8 cellular contexts compared by ENCODE assay signal in the genomic region with DNA sequence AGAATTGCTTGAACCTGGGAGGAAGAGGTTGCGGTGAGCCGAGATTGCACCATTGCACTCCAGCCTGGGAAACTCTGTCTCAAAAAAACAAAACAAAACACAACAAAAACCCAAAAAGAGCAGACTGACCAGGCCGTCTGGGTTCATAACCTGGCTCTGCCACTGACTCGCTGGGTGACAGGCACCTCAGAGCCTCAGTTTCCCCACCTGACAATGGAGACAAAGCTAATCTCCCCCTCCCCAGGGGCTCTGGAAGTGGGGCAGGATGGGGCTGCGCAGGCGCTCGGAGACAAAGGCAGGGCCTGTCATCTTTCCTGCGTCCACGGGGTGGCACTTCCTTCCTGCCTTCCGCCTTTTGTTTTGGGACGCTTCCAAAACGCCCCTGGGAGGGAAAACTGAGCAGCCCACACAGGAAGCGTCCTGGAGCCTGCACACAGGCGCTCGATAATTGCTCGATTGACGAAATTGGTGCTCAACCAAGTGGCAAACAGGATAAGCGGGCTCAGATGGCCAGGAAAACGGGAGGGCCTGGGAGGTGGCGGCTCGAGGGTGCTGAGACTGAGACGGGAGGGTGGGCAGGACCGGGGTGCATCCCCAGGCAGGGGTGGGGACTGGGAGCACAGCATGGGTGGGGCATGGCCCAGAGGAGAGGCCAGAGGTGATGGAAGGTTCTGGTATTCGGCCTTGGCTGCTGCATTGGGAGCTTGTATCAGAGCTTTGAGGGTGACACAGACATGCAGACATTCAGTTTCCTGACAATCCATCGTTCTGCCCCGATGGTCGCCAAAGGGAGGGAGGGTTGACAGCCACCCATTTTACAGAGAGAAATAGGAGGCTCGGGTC. TPM values are rescaled to one million over a fixed set of nuclear protein-coding genes. Genes with fewer than 3 reads are reported as not detected.
DNase-seq lines count a peak whose midpoint lies in the region; ATAC-seq and TF ChIP-seq lines count a peak whose summit lies in the region.

No MANE protein-coding gene starts in this region.

- H3K4me2 ChIP-seq in skeletal muscle satellite cell (ENCODE audit: low read length): peak overlapping the region; percentile 79

- H3K9me3 Mint-ChIP-seq in WTC11 (no peaks in the 10 kb centered on the region), immature natural killer cell (no peaks in the 10 kb centered on the region)

- H3K27me3 ChIP-seq in skeletal muscle satellite cell (ENCODE audit: control insufficient read depth, insufficient read depth, low read length): no peaks in the 10 kb centered on the region

- H3K4me1 ChIP-seq in skeletal muscle satellite cell (ENCODE audit: control insufficient read depth, insufficient read depth, low read length): peaks cover 45% of the 10 kb centered on the region

- POLR2A ChIA-PET in WTC11 (lab: Charles Lee): no interaction called here

- H3K27ac Mint-ChIP-seq in WTC11 (peak overlapping the region; percentile 82), immature natural killer cell (peak overlapping the region in 4 of 6 donors; percentile 43 to 83 (median 68))

- TF ChIP-seq CTCF in WTC11 (IDR thresholded peaks at IDR 0.05): no peak

- DNase-seq in NCI-H524 (lab: John Stamatoyannopoulos, UW): peak; percentile 75 to 87
- no peak for DNase-seq in NCI-H524 treated with DMSO at 0.1 percent for 48 hours (lab: John Stamatoyannopoulos, UW)
- peak; percentile 68 for DNase-seq in NCI-H2196 (lab: John Stamatoyannopoulos, UW; ENCODE audit: unreplicated experiment)
- peak; percentile 77 for DNase-seq in WTC11 (ENCODE audit: low spot score)
- DNase-seq in caudate nucleus (lab: John Stamatoyannopoulos, UW): peak in 56 of 61 donors; percentile 14 to 89 (median 63)
- peak; percentile 20 to 50 (median 28) for DNase-seq in immature natural killer cell

- no peaks in the 10 kb centered on the region; the same call in 1 of the 2 replicates for H3K27me3 Mint-ChIP-seq in WTC11 (ENCODE audit: low read depth)
- peaks cover 0 to 3% (median 0%) of the 10 kb centered on the region in 3 donors for H3K27me3 Mint-ChIP-seq in immature natural killer cell (ENCODE audit: low read depth in 3 of 3)

- peak overlapping the region; percentile 52 for H3K4me3 ChIP-seq in skeletal muscle satellite cell (ENCODE audit: low read length)

- H3K9me3 ChIP-seq in skeletal muscle satellite cell (replicated peaks; ENCODE audit: low read length): no peaks in the 10 kb centered on the region

- H3K9ac ChIP-seq in skeletal muscle satellite cell (ENCODE audit: low read depth, low read length): peak overlapping the region; percentile 78

- H3K27ac ChIP-seq in caudate nucleus (ENCODE audit: low read depth, low read length): peak overlapping the region; percentile 73

- H3K36me3 Mint-ChIP-seq in WTC11 (peaks cover 11% of the 10 kb centered on the region), immature natural killer cell (no peaks in the 10 kb centered on the region)

- CTCF ChIA-PET in WTC11 (lab: Charles Lee): interaction anchor here (0.6 to 2.9 kb wide), 8 partner anchors 12 to 201 kb away, joined by 3 to 11 read pairs (median 5); a partner anchor contains a TSS

- H3K4me3 Mint-ChIP-seq in WTC11: peak overlapping the region; percentile 77
- peak overlapping the region; percentile 52 to 87 (median 86) for H3K4me3 Mint-ChIP-seq in immature natural killer cell

- H3K36me3 ChIP-seq in skeletal muscle satellite cell (ENCODE audit: insufficient read depth, low read length): peaks cover 10% of the 10 kb centered on the region

- peak; percentile 60 for ATAC-seq in WTC11
- no peak for ATAC-seq in HG02981 (IDR thresholded peaks at IDR 0.05; ENCODE audit: unreplicated experiment)

- H3K4me1 Mint-ChIP-seq in WTC11: peaks cover 16% of the 10 kb centered on the region
- H3K4me1 Mint-ChIP-seq in immature natural killer cell: peaks cover 7 to 13% of the 10 kb centered on the region in 2 donors

TF ChIP-seq in WTC11, 78 proteins besides CTCF, POLR2A, EP300 and RAD21 (continues in another document):
- TF ChIP-seq NFYB (CRISPR knock-in tag; conservative IDR thresholded peaks at IDR 0.05; ENCODE audit: low read depth) (no peak), TEAD4 (CRISPR knock-in tag; IDR thresholded peaks at IDR 0.05) (no peak), GABPB1 (CRISPR knock-in tag; IDR thresholded peaks at IDR 0.05) (0 out of 2 replicates have a peak, but pooled peaks have one; percentile 31), ZNF423 (CRISPR knock-in tag; IDR thresholded peaks at IDR 0.05) (peak; percentile 3; the same call in 1 of the 2 replicates), NR1H2 (CRISPR knock-in tag; IDR thresholded peaks at IDR 0.05) (no peak), TEAD1 (CRISPR knock-in tag; IDR thresholded peaks at IDR 0.05) (0 out of 2 replicates have a peak, but pooled peaks have one; percentile 14), EMX1 (CRISPR knock-in tag; IDR thresholded peaks at IDR 0.05) (0 out of 2 replicates have a peak, but pooled peaks have one; percentile 26), ZNF671 (CRISPR knock-in tag; IDR thresholded peaks at IDR 0.05) (no peak), ZBTB21 (CRISPR knock-in tag; IDR thresholded peaks at IDR 0.05; ENCODE audit: borderline replicate concordance) (no peak), MYBL2 (CRISPR knock-in tag; IDR thresholded peaks at IDR 0.05) (no peak), CREM (CRISPR knock-in tag; IDR thresholded peaks at IDR 0.05) (no peak), ZNF416 (CRISPR knock-in tag; IDR thresholded peaks at IDR 0.05) (no peak), SMAD4 (CRISPR knock-in tag; IDR thresholded peaks at IDR 0.05) (no peak), NR2C2 (CRISPR knock-in tag; IDR thresholded peaks at IDR 0.05) (no peak), ZNF317 (CRISPR knock-in tag; IDR thresholded peaks at IDR 0.05; ENCODE audit: borderline replicate concordance, low read depth) (no peak)
- TF ChIP-seq, protein P1, sequence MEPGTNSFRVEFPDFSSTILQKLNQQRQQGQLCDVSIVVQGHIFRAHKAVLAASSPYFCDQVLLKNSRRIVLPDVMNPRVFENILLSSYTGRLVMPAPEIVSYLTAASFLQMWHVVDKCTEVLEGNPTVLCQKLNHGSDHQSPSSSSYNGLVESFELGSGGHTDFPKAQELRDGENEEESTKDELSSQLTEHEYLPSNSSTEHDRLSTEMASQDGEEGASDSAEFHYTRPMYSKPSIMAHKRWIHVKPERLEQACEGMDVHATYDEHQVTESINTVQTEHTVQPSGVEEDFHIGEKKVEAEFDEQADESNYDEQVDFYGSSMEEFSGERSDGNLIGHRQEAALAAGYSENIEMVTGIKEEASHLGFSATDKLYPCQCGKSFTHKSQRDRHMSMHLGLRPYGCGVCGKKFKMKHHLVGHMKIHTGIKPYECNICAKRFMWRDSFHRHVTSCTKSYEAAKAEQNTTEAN (CRISPR knock-in tag; IDR thresholded peaks at IDR 0.05): no peak
- TF ChIP-seq, protein P2, sequence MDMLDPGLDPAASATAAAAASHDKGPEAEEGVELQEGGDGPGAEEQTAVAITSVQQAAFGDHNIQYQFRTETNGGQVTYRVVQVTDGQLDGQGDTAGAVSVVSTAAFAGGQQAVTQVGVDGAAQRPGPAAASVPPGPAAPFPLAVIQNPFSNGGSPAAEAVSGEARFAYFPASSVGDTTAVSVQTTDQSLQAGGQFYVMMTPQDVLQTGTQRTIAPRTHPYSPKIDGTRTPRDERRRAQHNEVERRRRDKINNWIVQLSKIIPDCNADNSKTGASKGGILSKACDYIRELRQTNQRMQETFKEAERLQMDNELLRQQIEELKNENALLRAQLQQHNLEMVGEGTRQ (CRISPR knock-in tag; IDR thresholded peaks at IDR 0.05): no peak
- TF ChIP-seq, protein P3, sequence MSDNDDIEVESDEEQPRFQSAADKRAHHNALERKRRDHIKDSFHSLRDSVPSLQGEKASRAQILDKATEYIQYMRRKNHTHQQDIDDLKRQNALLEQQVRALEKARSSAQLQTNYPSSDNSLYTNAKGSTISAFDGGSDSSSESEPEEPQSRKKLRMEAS (CRISPR knock-in tag; IDR thresholded peaks at IDR 0.05): 0 out of 2 replicates have a peak, but pooled peaks have one; percentile 21
- TF ChIP-seq, protein P4, sequence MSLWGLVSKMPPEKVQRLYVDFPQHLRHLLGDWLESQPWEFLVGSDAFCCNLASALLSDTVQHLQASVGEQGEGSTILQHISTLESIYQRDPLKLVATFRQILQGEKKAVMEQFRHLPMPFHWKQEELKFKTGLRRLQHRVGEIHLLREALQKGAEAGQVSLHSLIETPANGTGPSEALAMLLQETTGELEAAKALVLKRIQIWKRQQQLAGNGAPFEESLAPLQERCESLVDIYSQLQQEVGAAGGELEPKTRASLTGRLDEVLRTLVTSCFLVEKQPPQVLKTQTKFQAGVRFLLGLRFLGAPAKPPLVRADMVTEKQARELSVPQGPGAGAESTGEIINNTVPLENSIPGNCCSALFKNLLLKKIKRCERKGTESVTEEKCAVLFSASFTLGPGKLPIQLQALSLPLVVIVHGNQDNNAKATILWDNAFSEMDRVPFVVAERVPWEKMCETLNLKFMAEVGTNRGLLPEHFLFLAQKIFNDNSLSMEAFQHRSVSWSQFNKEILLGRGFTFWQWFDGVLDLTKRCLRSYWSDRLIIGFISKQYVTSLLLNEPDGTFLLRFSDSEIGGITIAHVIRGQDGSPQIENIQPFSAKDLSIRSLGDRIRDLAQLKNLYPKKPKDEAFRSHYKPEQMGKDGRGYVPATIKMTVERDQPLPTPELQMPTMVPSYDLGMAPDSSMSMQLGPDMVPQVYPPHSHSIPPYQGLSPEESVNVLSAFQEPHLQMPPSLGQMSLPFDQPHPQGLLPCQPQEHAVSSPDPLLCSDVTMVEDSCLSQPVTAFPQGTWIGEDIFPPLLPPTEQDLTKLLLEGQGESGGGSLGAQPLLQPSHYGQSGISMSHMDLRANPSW (CRISPR knock-in tag; conservative IDR thresholded peaks at IDR 0.05; ENCODE audit: low read depth): no peak

RNA-seq across cellular contexts. Expression of a gene that starts 17.8 kb away (rescaled TPM):
- total RNA-seq in WTC11 (2021): 52.0 to 62.2 TPM (median 58.3 TPM) in 3 replicates
- under 1 TPM in 2 of 3 donors, not detected in 1; 0.08 to 0.96 TPM for polyA plus RNA-seq in immature natural killer cell
- 45.7 and 54.5 TPM in 2 replicates for total RNA-seq in skeletal muscle satellite cell (2012; rRNA removed)

RNA-seq across cellular contexts. Expression of a gene that starts 48.5 kb away (rescaled TPM):
- 93.5 to 98.9 TPM (median 97.8 TPM) in 3 replicates for total RNA-seq in WTC11 (2021)
- 10 to 100 TPM; 10.8 to 28.1 (median 22.8) TPM for polyA plus RNA-seq in immature natural killer cell
- 85.8 and 177 TPM in 2 replicates for total RNA-seq in skeletal muscle satellite cell (2012; rRNA removed)

RNA-seq across cellular contexts. Expression of a gene that starts 59.6 kb away (rescaled TPM):
- total RNA-seq in WTC11 (2021): 31.8 to 35.1 TPM (median 33.2 TPM) in 3 replicates
- polyA plus RNA-seq in immature natural killer cell: under 1 TPM in 2 of 3 donors, not detected in 1; 0.08 to 0.57 TPM
- total RNA-seq in skeletal muscle satellite cell (2012; rRNA removed): 266 and 301 TPM in 2 replicates
